In genomic region chr19:18798384-18799352, GRCh38 we compare ENCODE assay signal across 1 cellular context.
TF ChIP-seq lines count a peak whose summit lies in the region.

No MANE protein-coding gene starts in this region.

TF ChIP-seq in A549, 52 proteins besides CTCF, POLR2A, EP300 and RAD21 (continued from another document):
- TF ChIP-seq, protein P1, sequence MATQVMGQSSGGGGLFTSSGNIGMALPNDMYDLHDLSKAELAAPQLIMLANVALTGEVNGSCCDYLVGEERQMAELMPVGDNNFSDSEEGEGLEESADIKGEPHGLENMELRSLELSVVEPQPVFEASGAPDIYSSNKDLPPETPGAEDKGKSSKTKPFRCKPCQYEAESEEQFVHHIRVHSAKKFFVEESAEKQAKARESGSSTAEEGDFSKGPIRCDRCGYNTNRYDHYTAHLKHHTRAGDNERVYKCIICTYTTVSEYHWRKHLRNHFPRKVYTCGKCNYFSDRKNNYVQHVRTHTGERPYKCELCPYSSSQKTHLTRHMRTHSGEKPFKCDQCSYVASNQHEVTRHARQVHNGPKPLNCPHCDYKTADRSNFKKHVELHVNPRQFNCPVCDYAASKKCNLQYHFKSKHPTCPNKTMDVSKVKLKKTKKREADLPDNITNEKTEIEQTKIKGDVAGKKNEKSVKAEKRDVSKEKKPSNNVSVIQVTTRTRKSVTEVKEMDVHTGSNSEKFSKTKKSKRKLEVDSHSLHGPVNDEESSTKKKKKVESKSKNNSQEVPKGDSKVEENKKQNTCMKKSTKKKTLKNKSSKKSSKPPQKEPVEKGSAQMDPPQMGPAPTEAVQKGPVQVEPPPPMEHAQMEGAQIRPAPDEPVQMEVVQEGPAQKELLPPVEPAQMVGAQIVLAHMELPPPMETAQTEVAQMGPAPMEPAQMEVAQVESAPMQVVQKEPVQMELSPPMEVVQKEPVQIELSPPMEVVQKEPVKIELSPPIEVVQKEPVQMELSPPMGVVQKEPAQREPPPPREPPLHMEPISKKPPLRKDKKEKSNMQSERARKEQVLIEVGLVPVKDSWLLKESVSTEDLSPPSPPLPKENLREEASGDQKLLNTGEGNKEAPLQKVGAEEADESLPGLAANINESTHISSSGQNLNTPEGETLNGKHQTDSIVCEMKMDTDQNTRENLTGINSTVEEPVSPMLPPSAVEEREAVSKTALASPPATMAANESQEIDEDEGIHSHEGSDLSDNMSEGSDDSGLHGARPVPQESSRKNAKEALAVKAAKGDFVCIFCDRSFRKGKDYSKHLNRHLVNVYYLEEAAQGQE (IDR thresholded peaks at IDR 0.05), result no peak
- TF ChIP-seq ZC3H11A (IDR thresholded peaks at IDR 0.05), result no peak
- no peak for TF ChIP-seq ZSCAN20 (CRISPR knock-in tag; IDR thresholded peaks at IDR 0.05)
- TF ChIP-seq GATA3 (IDR thresholded peaks at IDR 0.05; ENCODE audit: borderline replicate concordance), result no peak
